In genomic region chr12:12951504-12951903, GRCh38 we compare ENCODE assay signal across 40 cellular contexts. TPM values are rescaled to one million over a fixed set of nuclear protein-coding genes. Genes with fewer than 3 reads are reported as not detected.
"Had no signal": no experiment of that assay in that cellular context is flagged by ENCODE, and none has a peak within 500 bp of the region (broad histone marks: within the 10 kb centered on the region; RNA-seq: fewer than 3 reads in every experiment).

No MANE protein-coding gene starts in this region.

- DNase-seq: Karpas-422, Kasumi-1, MG63, MV-4-11, NCI-H1048, NCI-H1092, NCI-H1092 treated with DMSO at 0.1 percent for 48 hours, NCI-H1105, NCI-H1105 treated with DMSO at 0.1 percent for 48 hours, NCI-H1417, NCI-H1417 treated with DMSO at 0.1 percent for 48 hours, NCI-H1436, NCI-H1436 treated with DMSO at 0.1 percent for 48 hours, NCI-H146, NCI-H1694, NCI-H1694 treated with DMSO at 0.1 percent for 48 hours, NCI-H187, NCI-H187 treated with DMSO at 0.1 percent for 48 hours, NCI-H1930, NCI-H2029, NCI-H2029 treated with DMSO at 0.1 percent for 48 hours, NCI-H2081, NCI-H2081 treated with DMSO at 0.1 percent for 48 hours, NCI-H2107, NCI-H2171, NCI-H2171 treated with DMSO at 0.1 percent for 48 hours, NCI-H2227 treated with DMSO at 0.1 percent for 48 hours, NCI-H226, NCI-H345, NCI-H446, NCI-H446 treated with DMSO at 0.1 percent for 48 hours, NCI-H510A, NCI-H510A treated with DMSO at 0.1 percent for 48 hours, NCI-H524, NCI-H524 treated with DMSO at 0.1 percent for 48 hours, NCI-H526 had no signal

- H3K36me3 ChIP-seq: MG63 had no signal

- H3K9me3 ChIP-seq: MG63 had no signal

- H3K4me3 ChIP-seq: MG63 had no signal

- H3K27me3 ChIP-seq: MG63 had no signal

RNA-seq across cellular contexts. Expression of gene GPRC5D, which starts 0.5 kb away (rescaled TPM):
- total RNA-seq: LHCN-M2, M059J, MCF 10A, NCI-H460 had no signal
